ENCODE assay signal across 15 cellular contexts in the genomic region with DNA sequence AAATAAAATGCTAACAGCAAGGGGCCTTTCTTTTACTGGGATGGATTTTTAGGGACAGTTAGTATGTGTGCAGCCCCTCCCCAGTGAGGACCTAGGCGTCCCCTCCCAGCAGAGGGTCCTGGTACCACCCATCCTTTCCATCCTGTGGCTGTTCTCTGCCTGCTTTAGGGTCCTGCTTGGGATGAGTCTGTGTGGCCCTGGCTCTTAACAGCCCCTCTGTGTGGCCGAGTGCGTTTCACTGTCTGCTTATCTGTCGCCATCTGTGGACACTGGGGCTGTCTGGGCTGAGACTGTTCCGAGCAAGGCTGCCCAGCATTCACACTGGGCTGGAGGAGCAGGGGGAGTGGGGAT. TPM values are rescaled to one million over a fixed set of nuclear protein-coding genes. Genes with fewer than 3 reads are reported as not detected.
DNase-seq lines count a peak whose midpoint lies in the region; ATAC-seq, FAIRE-seq and TF ChIP-seq lines count a peak whose summit lies in the region.
"Had no signal": no experiment of that assay in that cellular context is flagged by ENCODE, and none has a peak within 500 bp of the region (broad histone marks: within the 10 kb centered on the region; RNA-seq: fewer than 3 reads in every experiment).

No MANE protein-coding gene starts in this region.

- intact Hi-C loops in PC-3 (cut with micrococcal nuclease) (no loop called here), esophagus muscularis mucosa (cut with DNase I) (no loop called here)
- intact Hi-C loops in activated CD8-positive, alpha-beta T cell treated with anti-CD3 and anti-CD28 coated beads for 36 hours (cut with micrococcal nuclease): no loop called here

- no peaks in the 10 kb centered on the region for H3K27me3 Mint-ChIP-seq in activated CD8-positive, alpha-beta T cell treated with anti-CD3 and anti-CD28 coated beads for 36 hours
- H3K27me3 Mint-ChIP-seq: stimulated activated naive CD8-positive, alpha-beta T cell treated with anti-CD3 and anti-CD28 coated beads, Interleukin-15, Interleukin-2, amounts not matched to agents 100 ng/mL and 50 ng/mL, for 24 hours had no signal

- peak overlapping the region; percentile 61 for H3K9ac ChIP-seq in PC-3 (ENCODE audit: low read length)
- peak overlapping the region; percentile 20 for H3K9ac ChIP-seq in neural cell (ENCODE audit: low read length)

- no peak overlapping the region for H3K27ac Mint-ChIP-seq in stimulated activated effector memory CD8-positive, alpha-beta T cell treated with anti-CD3 and anti-CD28 coated beads, Interleukin-12 subunit alpha, Interleukin-12 subunit beta, amount 100 ng/mL, for 72 hours
- H3K27ac Mint-ChIP-seq in activated CD8-positive, alpha-beta T cell treated with anti-CD3 and anti-CD28 coated beads for 36 hours: no peak overlapping the region

- H3K9me3 ChIP-seq in A549 (no peaks in the 10 kb centered on the region), PC-3 (ENCODE audit: low read length) (no peaks in the 10 kb centered on the region), esophagus muscularis mucosa (no peaks in the 10 kb centered on the region), neural cell (ENCODE audit: low read length) (peaks cover 2% of the 10 kb centered on the region)
- H3K9me3 ChIP-seq: neutrophil had no signal

- H3K27ac ChIP-seq in A549 (peak overlapping the region in 1 of 2 experiments; percentile 69; a peak in 3 of 6 replicates), PC-3 (ENCODE audit: low read length) (peak overlapping the region; percentile 88), esophagus muscularis mucosa (replicated peaks in 1 of 4) (peak overlapping the region; percentile 79 to 86 (median 84)), neural cell (ENCODE audit: low read length) (no peak overlapping the region)
- H3K27ac ChIP-seq: neutrophil had no signal

- TF ChIP-seq EP300 in A549 (IDR thresholded peaks at IDR 0.05) (no peak), esophagus muscularis mucosa (IDR thresholded peaks at IDR 0.05) (no peak), neural cell (conservative IDR thresholded peaks at IDR 0.05; ENCODE audit: poor library complexity, severe bottlenecking) (no peak)

- H3K9me2 ChIP-seq in PC-3 (replicated peaks; ENCODE audit: low read length) (no peaks in the 10 kb centered on the region), neural cell (ENCODE audit: insufficient read depth, low read length) (no peaks in the 10 kb centered on the region)

- H3K9me3 Mint-ChIP-seq in stimulated activated effector memory CD8-positive, alpha-beta T cell treated with anti-CD3 and anti-CD28 coated beads, Interleukin-12 subunit alpha, Interleukin-12 subunit beta, amount 100 ng/mL, for 72 hours: no peaks in the 10 kb centered on the region
- H3K9me3 Mint-ChIP-seq in activated CD8-positive, alpha-beta T cell treated with anti-CD3 and anti-CD28 coated beads for 36 hours: no peaks in the 10 kb centered on the region
- H3K9me3 Mint-ChIP-seq: stimulated activated naive CD8-positive, alpha-beta T cell treated with anti-CD3 and anti-CD28 coated beads, Interleukin-15, Interleukin-2, amounts not matched to agents 100 ng/mL and 50 ng/mL, for 24 hours had no signal

- TF ChIP-seq RAD21 in A549 (conservative IDR thresholded peaks at IDR 0.05 in 1 of 2, IDR thresholded peaks at IDR 0.05 in 1 of 2): no peak
- no peak for TF ChIP-seq RAD21 in neural cell (conservative IDR thresholded peaks at IDR 0.05)

- H3K27me3 ChIP-seq in PC-3 (ENCODE audit: low read length): no peaks in the 10 kb centered on the region
- H3K27me3 ChIP-seq in esophagus muscularis mucosa: no peaks in the 10 kb centered on the region
- H3K27me3 ChIP-seq in neural cell (ENCODE audit: insufficient read depth, low read depth, low read length): no peaks in the 10 kb centered on the region

- DNase-seq in A549 (ENCODE audit: low read depth in 1 of 2, low spot score in 1 of 2): no peak
- DNase-seq in PC-3: no peak
- no peak for DNase-seq in esophagus muscularis mucosa (ENCODE audit: extremely low spot score)
- no peak for DNase-seq in activated CD8-positive, alpha-beta memory T cell treated with anti-CD3 and anti-CD28 coated beads, Interleukin-2, amount 50 U/mL, for 48 hours
- DNase-seq in activated CD4-positive, alpha-beta T cell treated with anti-CD3 and anti-CD28 coated beads, Interleukin-2, amount 50 U/mL, for 4 hours: no peak
- no peak for DNase-seq in stimulated activated effector memory CD8-positive, alpha-beta T cell treated with anti-CD3 and anti-CD28 coated beads, Interleukin-12 subunit alpha, Interleukin-12 subunit beta, amount 100 ng/mL, for 72 hours (ENCODE audit: low spot score in 2 of 2)
- DNase-seq in activated CD8-positive, alpha-beta T cell treated with anti-CD3 and anti-CD28 coated beads for 36 hours: no peak
- DNase-seq: activated CD4-positive, alpha-beta T cell treated with anti-CD3 and anti-CD28 coated beads for 1 hour; activated T-cell treated with anti-CD3 and anti-CD28 coated beads for 4 hours; erythroblast; H7 had no signal

- FAIRE-seq in A549 (lab: Jason Lieb, UNC): no peak

- H3K36me3 ChIP-seq in PC-3 (ENCODE audit: low read depth, low read length) (no peaks in the 10 kb centered on the region), esophagus muscularis mucosa (no peaks in the 10 kb centered on the region), neural cell (ENCODE audit: insufficient read depth, low read length) (no peaks in the 10 kb centered on the region)
- H3K36me3 ChIP-seq: neutrophil had no signal

- CTCF ChIA-PET in A549 (lab: Yijun Ruan, JAX): no interaction called here
- CTCF ChIA-PET in PC-3 (lab: Charles Lee): no interaction called here
- CTCF ChIA-PET in activated CD8-positive, alpha-beta T cell treated with anti-CD3 and anti-CD28 coated beads for 36 hours (lab: Charles Lee): no interaction called here

- ATAC-seq in A549 (peak; percentile 14 to 20; a peak in 3 of 6 replicates), PC-3 (no peak; the same call in 1 of the 2 replicates)
- ATAC-seq in stimulated activated effector memory CD8-positive, alpha-beta T cell treated with anti-CD3 and anti-CD28 coated beads, Interleukin-12 subunit alpha, Interleukin-12 subunit beta, amount 100 ng/mL, for 72 hours: no peak
- no peak for ATAC-seq in activated CD8-positive, alpha-beta T cell treated with anti-CD3 and anti-CD28 coated beads for 36 hours

- no peak for TF ChIP-seq CTCF in A549 (IDR thresholded peaks at IDR 0.05)
- no peak for TF ChIP-seq CTCF in PC-3 (conservative IDR thresholded peaks at IDR 0.05; ENCODE audit: low read depth, low read length)
- TF ChIP-seq CTCF in esophagus muscularis mucosa (IDR thresholded peaks at IDR 0.05): no peak
- TF ChIP-seq CTCF in neural cell (IDR thresholded peaks at IDR 0.05; ENCODE audit: poor library complexity, severe bottlenecking): no peak
- no peak for TF ChIP-seq CTCF in activated CD8-positive, alpha-beta T cell treated with anti-CD3 and anti-CD28 coated beads for 36 hours (IDR thresholded peaks at IDR 0.05)

- no peaks in the 10 kb centered on the region for H4K20me1 ChIP-seq in PC-3 (ENCODE audit: low read length)
- peaks cover 5% of the 10 kb centered on the region for H4K20me1 ChIP-seq in neural cell (ENCODE audit: insufficient read depth)

- H3K79me2 ChIP-seq in PC-3 (ENCODE audit: low read length): peaks cover 57% of the 10 kb centered on the region
- H3K79me2 ChIP-seq in neural cell (replicated peaks; ENCODE audit: insufficient read depth, low read length): peaks cover 31% of the 10 kb centered on the region

- H3K4me1 Mint-ChIP-seq in stimulated activated effector memory CD8-positive, alpha-beta T cell treated with anti-CD3 and anti-CD28 coated beads, Interleukin-12 subunit alpha, Interleukin-12 subunit beta, amount 100 ng/mL, for 72 hours: peaks cover 30% of the 10 kb centered on the region
- peaks cover 4% of the 10 kb centered on the region for H3K4me1 Mint-ChIP-seq in activated CD8-positive, alpha-beta T cell treated with anti-CD3 and anti-CD28 coated beads for 36 hours (ENCODE audit: low read depth)

- H2AFZ ChIP-seq in PC-3 (ENCODE audit: low read length) (peak overlapping the region; percentile 68; the same call in 1 of the 2 replicates), neural cell (ENCODE audit: low read depth, low read length) (no peak overlapping the region)

- H3K4me1 ChIP-seq in A549 (peaks cover 21% of the 10 kb centered on the region), PC-3 (ENCODE audit: insufficient read depth, low read length) (peaks cover 14% of the 10 kb centered on the region), esophagus muscularis mucosa (peaks cover 71 to 97% (median 90%) of the 10 kb centered on the region in 4 donors)

- H3K4me3 ChIP-seq in A549 (no peak overlapping the region), PC-3 (ENCODE audit: low read length) (no peak overlapping the region), esophagus muscularis mucosa (no peak overlapping the region), neural cell (ENCODE audit: low read length) (no peak overlapping the region)
- H3K4me3 ChIP-seq: smooth muscle cell had no signal

- WGBS in A549 (ENCODE audit: missing lambda C conversion rate): 95% methylated on average over 4 of the region's 5 CpGs
- WGBS in esophagus muscularis mucosa: 54% methylated on average over 4 of the region's 5 CpGs

- POLR2A ChIA-PET in A549 (lab: Yijun Ruan, JAX) (no interaction called here), PC-3 (lab: Charles Lee; ENCODE audit: unreplicated experiment) (no interaction called here)
- POLR2A ChIA-PET in activated CD8-positive, alpha-beta T cell treated with anti-CD3 and anti-CD28 coated beads for 36 hours (lab: Charles Lee): no interaction called here

- H3K4me2 ChIP-seq in A549 (0 out of 3 replicates have a peak overlapping the region, but pooled peaks have one; percentile 25), PC-3 (ENCODE audit: low read length) (peak overlapping the region; percentile 54), neural cell (ENCODE audit: low read length) (no peak overlapping the region)
- H3K4me2 ChIP-seq: smooth muscle cell had no signal

- TF ChIP-seq POLR2A in A549 (IDR thresholded peaks at IDR 0.05; ENCODE audit: low read length) (no peak), esophagus muscularis mucosa (IDR thresholded peaks at IDR 0.05; ENCODE audit: low read depth) (no peak)

- H3F3A ChIP-seq in PC-3 (ENCODE audit: low read length, unreplicated experiment) (no peaks in the 10 kb centered on the region), neural cell (ENCODE audit: insufficient read depth, low read length, poor library complexity, severe bottlenecking) (no peaks in the 10 kb centered on the region)

- no peaks in the 10 kb centered on the region for H3K36me3 Mint-ChIP-seq in stimulated activated effector memory CD8-positive, alpha-beta T cell treated with anti-CD3 and anti-CD28 coated beads, Interleukin-12 subunit alpha, Interleukin-12 subunit beta, amount 100 ng/mL, for 72 hours
- no peaks in the 10 kb centered on the region for H3K36me3 Mint-ChIP-seq in activated CD8-positive, alpha-beta T cell treated with anti-CD3 and anti-CD28 coated beads for 36 hours (ENCODE audit: low read depth)

- H3K4me3 Mint-ChIP-seq in stimulated activated effector memory CD8-positive, alpha-beta T cell treated with anti-CD3 and anti-CD28 coated beads, Interleukin-12 subunit alpha, Interleukin-12 subunit beta, amount 100 ng/mL, for 72 hours: no peak overlapping the region
- no peak overlapping the region for H3K4me3 Mint-ChIP-seq in activated CD8-positive, alpha-beta T cell treated with anti-CD3 and anti-CD28 coated beads for 36 hours
- H3K4me3 Mint-ChIP-seq: stimulated activated naive CD8-positive, alpha-beta T cell treated with anti-CD3 and anti-CD28 coated beads, Interleukin-15, Interleukin-2, amounts not matched to agents 100 ng/mL and 50 ng/mL, for 24 hours had no signal

- BruUV-seq in PC-3 (replicated peaks; lab: Mats Ljungman, UMichigan): no TSS peak

RNA-seq across cellular contexts. Expression of gene WNK2, which starts 17.0 kb away (rescaled TPM):
- polyA plus RNA-seq in A549 (2011; rRNA removed) (2.1 and 2.6 TPM in 2 replicates), A549 (2017; fragmentation: RNase III; extraction: RNeasy Plus Mini Kit Qiagen cat#74134 plus additional on column Dnase treatment) (6.7 to 7.1 TPM (median 7.1 TPM) in 3 replicates), neural cell (37.1 and 38.3 TPM in 2 replicates)
- polyA plus RNA-seq in A549 (2012; cell fraction: cytosol; rRNA removed): 6.6 and 7.5 TPM in 2 replicates
- 24.3 and 32.3 TPM in 2 replicates for polyA plus RNA-seq in A549 (2012; cell fraction: nucleus; rRNA removed)
- polyA minus RNA-seq in A549 (2011; rRNA and poly(A)+ RNA removed): 3.1 and 3.5 TPM in 2 replicates
- total RNA-seq in PC-3 (2014; rRNA removed) (11.7 and 15.5 TPM in 2 replicates), esophagus muscularis mucosa (10 to 100 TPM; 18.6 to 89.9 (median 40.8) TPM)
- polyA minus RNA-seq in neural cell: 53.8 and 78.4 TPM in 2 replicates
- 1 to 10 TPM; 1.7 to 2.8 TPM for total RNA-seq in activated CD8-positive, alpha-beta T cell treated with anti-CD3 and anti-CD28 coated beads for 36 hours

Comparison
In these comparisons a context has a peak if more than half of its experiments do, and no peak if none do; other contexts are left out.
1. ATAC-seq: peak in A549 (2 of 2); none in PC-3 (single experiment), stimulated activated effector memory CD8-positive, alpha-beta T cell treated with anti-CD3 and anti-CD28 coated beads, Interleukin-12 subunit alpha, Interleukin-12 subunit beta, amount 100 ng/mL, for 72 hours (single experiment) and activated CD8-positive, alpha-beta T cell treated with anti-CD3 and anti-CD28 coated beads for 36 hours (single experiment).